8 cellular contexts compared by ENCODE assay signal in genomic region chr2:10329880-10330699, GRCh38. TPM values are rescaled to one million over a fixed set of nuclear protein-coding genes. Genes with fewer than 3 reads are reported as not detected.
DNase-seq lines count a peak whose midpoint lies in the region; ATAC-seq and TF ChIP-seq lines count a peak whose summit lies in the region.

No MANE protein-coding gene starts in this region.

- TF ChIP-seq POLR2A in GM18505 (IDR thresholded peaks at IDR 0.05; ENCODE audit: borderline replicate concordance, extremely low read depth, insufficient read depth, insufficient read length): no peak

- POLR2A ChIA-PET in CD4-positive, alpha-beta memory T cell (lab: Charles Lee; ENCODE audit: partially characterized antibody): interaction anchor here (0.6 to 10.2 kb wide), 12 partner anchors 9 to 788 kb away, joined by 3 to 362 read pairs (median 5); partner anchors contain the start of genes HPCAL1 and ODC1
- POLR2A ChIA-PET in Panc1 (lab: Charles Lee): interaction anchor here (0.6 to 1.3 kb wide), 4 partner anchors 9 to 27 kb away, joined by 3 to 5 read pairs (median 4); no protein-coding TSS in a partner anchor

- in situ Hi-C loops in Panc1 (cut with HindIII; ENCODE audit: low pct_unique_long_range_greater_than_20kb, low sequenced_read_pairs): no loop called here
- in situ Hi-C loops in brain microvascular endothelial cell (cut with HindIII; ENCODE audit: low pct_ligation_motif_present, low sequenced_read_pairs): no loop called here

- peak overlapping the region; percentile 89 to 98 (median 95) for H3K27ac Mint-ChIP-seq in CD4-positive, alpha-beta memory T cell
- H3K27ac Mint-ChIP-seq in natural killer cell treated with Interleukin-12 subunit alpha and Interleukin-12 subunit beta and Interleukin-15 and Interleukin-18, amount 100 ng/mL, for 72 hours: peak overlapping the region; percentile 77 to 89

- no peaks in the 10 kb centered on the region for H3K27me3 Mint-ChIP-seq in CD4-positive, alpha-beta memory T cell
- no peaks in the 10 kb centered on the region for H3K27me3 Mint-ChIP-seq in natural killer cell treated with Interleukin-12 subunit alpha and Interleukin-12 subunit beta and Interleukin-15 and Interleukin-18, amount 100 ng/mL, for 72 hours

- no peaks in the 10 kb centered on the region for H3K36me3 ChIP-seq in CD4-positive, alpha-beta memory T cell (ENCODE audit: insufficient read depth, low read length)
- H3K36me3 ChIP-seq in Panc1 (ENCODE audit: control insufficient read depth, insufficient read depth, low read length) (no peaks in the 10 kb centered on the region; the same call in 1 of the 2 replicates), brain microvascular endothelial cell (replicated peaks) (no peaks in the 10 kb centered on the region), tibial artery (peaks cover 0 to 5% (median 0%) of the 10 kb centered on the region in 3 donors)

- peaks cover 60 to 97% (median 80%) of the 10 kb centered on the region in 4 donors for H3K4me1 Mint-ChIP-seq in CD4-positive, alpha-beta memory T cell
- peaks cover 29 to 49% of the 10 kb centered on the region in 2 donors for H3K4me1 Mint-ChIP-seq in natural killer cell treated with Interleukin-12 subunit alpha and Interleukin-12 subunit beta and Interleukin-15 and Interleukin-18, amount 100 ng/mL, for 72 hours (ENCODE audit: low read depth in 2 of 2)

- H3K27me3 ChIP-seq in CD4-positive, alpha-beta memory T cell (ENCODE audit: insufficient read depth, low read length): no peaks in the 10 kb centered on the region
- H3K27me3 ChIP-seq in Panc1 (ENCODE audit: control insufficient read depth, insufficient read depth, low read length) (no peaks in the 10 kb centered on the region), brain microvascular endothelial cell (replicated peaks) (no peaks in the 10 kb centered on the region), tibial artery (no peaks in the 10 kb centered on the region)

- H3K9me3 Mint-ChIP-seq in CD4-positive, alpha-beta memory T cell: no peaks in the 10 kb centered on the region
- no peaks in the 10 kb centered on the region for H3K9me3 Mint-ChIP-seq in natural killer cell treated with Interleukin-12 subunit alpha and Interleukin-12 subunit beta and Interleukin-15 and Interleukin-18, amount 100 ng/mL, for 72 hours

- peak overlapping the region; percentile 89 to 96 (median 94) for H3K4me3 Mint-ChIP-seq in CD4-positive, alpha-beta memory T cell
- peak overlapping the region; percentile 87 for H3K4me3 Mint-ChIP-seq in natural killer cell treated with Interleukin-12 subunit alpha and Interleukin-12 subunit beta and Interleukin-15 and Interleukin-18, amount 100 ng/mL, for 72 hours

- H3K4me1 ChIP-seq in CD4-positive, alpha-beta memory T cell (ENCODE audit: insufficient read depth, low read length): peaks cover 87% of the 10 kb centered on the region
- peaks cover 90% of the 10 kb centered on the region for H3K4me1 ChIP-seq in Panc1 (ENCODE audit: control insufficient read depth, insufficient read depth, low read length)
- peaks cover 0 to 22% (median 5%) of the 10 kb centered on the region in 4 donors for H3K4me1 ChIP-seq in tibial artery

- peak overlapping the region; percentile 67 to 68 for H3K4me3 ChIP-seq in CD4-positive, alpha-beta memory T cell (ENCODE audit: low read length in 2 of 2)
- peak overlapping the region; percentile 27 to 51 for H3K4me3 ChIP-seq in Panc1 (ENCODE audit: low read depth in 2 of 2, low read length in 2 of 2)
- no peak overlapping the region for H3K4me3 ChIP-seq in brain microvascular endothelial cell (ENCODE audit: low read depth, low read length)
- no peak overlapping the region for H3K4me3 ChIP-seq in tibial artery

- ATAC-seq in Panc1 (peak; percentile 38), GM18505 (IDR thresholded peaks at IDR 0.05; ENCODE audit: unreplicated experiment) (no peak)
- ATAC-seq in natural killer cell treated with Interleukin-12 subunit alpha and Interleukin-12 subunit beta and Interleukin-15 and Interleukin-18, amount 100 ng/mL, for 72 hours: no peak

- peaks cover 5 to 14% of the 10 kb centered on the region in 2 donors for H3K36me3 Mint-ChIP-seq in CD4-positive, alpha-beta memory T cell
- H3K36me3 Mint-ChIP-seq in natural killer cell treated with Interleukin-12 subunit alpha and Interleukin-12 subunit beta and Interleukin-15 and Interleukin-18, amount 100 ng/mL, for 72 hours: no peaks in the 10 kb centered on the region

- intact Hi-C loops in CD4-positive, alpha-beta memory T cell (cut with micrococcal nuclease): loop anchor here (1.0 to 10.0 kb wide), 4 partner anchors 28 to 205 kb away; partner anchors contain the start of genes HPCAL1 and RRM2
- intact Hi-C loops in Panc1 (cut with micrococcal nuclease; ENCODE audit: unreplicated experiment) (no loop called here), tibial artery (cut with DNase I; ENCODE audit: low total_unique reads) (no loop called here)

- DNase-seq in CD4-positive, alpha-beta memory T cell: peak; percentile 62 to 70 (median 68)
- DNase-seq in Panc1 (ENCODE audit: low read depth, low spot score) (no peak), brain microvascular endothelial cell (peak; percentile 55), nucleus accumbens (lab: John Stamatoyannopoulos, UW) (no peak), tibial artery (no peak), iPS-NIHi7 (ENCODE audit: extremely low spot score) (no peak)
- DNase-seq in natural killer cell treated with Interleukin-12 subunit alpha and Interleukin-12 subunit beta and Interleukin-15 and Interleukin-18, amount 100 ng/mL, for 72 hours (ENCODE audit: low spot score): peak; percentile 40

- H3K27ac ChIP-seq in CD4-positive, alpha-beta memory T cell (ENCODE audit: low read depth, low read length): peak overlapping the region; percentile 81
- H3K27ac ChIP-seq in Panc1 (ENCODE audit: low read length) (peak overlapping the region; percentile 99), brain microvascular endothelial cell (peak overlapping the region; percentile 42), tibial artery (no peak overlapping the region)

- no peak for TF ChIP-seq CTCF in Panc1 (IDR thresholded peaks at IDR 0.05)
- TF ChIP-seq CTCF in brain microvascular endothelial cell (IDR thresholded peaks at IDR 0.05; ENCODE audit: low read depth, low read length, missing control alignments): no peak
- no peak for TF ChIP-seq CTCF in tibial artery (IDR thresholded peaks at IDR 0.05)

- no TSS peak for BruUV-seq in Panc1 (replicated peaks; lab: Mats Ljungman, UMichigan)

- H3K9me3 ChIP-seq in CD4-positive, alpha-beta memory T cell (ENCODE audit: control insufficient read depth in 1 of 2, low read length in 2 of 2): no peaks in the 10 kb centered on the region
- peaks cover 5% of the 10 kb centered on the region; the same call in 1 of the 2 replicates for H3K9me3 ChIP-seq in Panc1 (ENCODE audit: control insufficient read depth, insufficient read depth, low read depth, low read length)
- H3K9me3 ChIP-seq in tibial artery: peaks cover 0 to 5% (median 0%) of the 10 kb centered on the region in 3 donors

- CTCF ChIA-PET in CD4-positive, alpha-beta memory T cell (lab: Charles Lee; ENCODE audit: partially characterized antibody): interaction anchor here (0.7 to 9.7 kb wide), 8 partner anchors 25 to 105 kb away, joined by 3 to 150 read pairs (median 6); partner anchors contain the start of gene HPCAL1
- CTCF ChIA-PET in Panc1 (lab: Charles Lee): interaction anchor here (1.1 kb wide), 1 partner anchor 105 kb away, joined by 3 read pairs; no protein-coding TSS in a partner anchor

RNA-seq across cellular contexts. Expression of gene HPCAL1, which starts 27.4 kb away (rescaled TPM):
- 10 to 100 TPM; 77.1 to 80.7 TPM for total RNA-seq in CD4-positive, alpha-beta memory T cell
- 100 to 1,000 TPM; 100 to 114 TPM for polyA plus RNA-seq in CD4-positive, alpha-beta memory T cell
- 234 TPM for total RNA-seq in Panc1 (2021; ENCODE audit: unreplicated experiment)
- 556 TPM for polyA plus RNA-seq in Panc1 (2012; ENCODE audit: insufficient read length)
- total RNA-seq in natural killer cell treated with Interleukin-12 subunit alpha and Interleukin-12 subunit beta and Interleukin-15 and Interleukin-18, amount 100 ng/mL, for 72 hours: 10 to 100 TPM; 13.8 to 19.0 TPM

Comparison
In these comparisons a context has a peak if more than half of its experiments do, and no peak if none do; other contexts are left out.
1. DNase-seq: peak in CD4-positive, alpha-beta memory T cell (5 of 5), brain microvascular endothelial cell (single experiment) and natural killer cell treated with Interleukin-12 subunit alpha and Interleukin-12 subunit beta and Interleukin-15 and Interleukin-18, amount 100 ng/mL, for 72 hours (single experiment); none in Panc1 (single experiment), nucleus accumbens (0 of 56), tibial artery (0 of 2) and iPS-NIHi7 (single experiment).
2. H3K27ac ChIP-seq: peak in CD4-positive, alpha-beta memory T cell (single experiment), Panc1 (single experiment) and brain microvascular endothelial cell (single experiment); none in tibial artery (0 of 2).
3. H3K4me3 ChIP-seq: peak in CD4-positive, alpha-beta memory T cell (2 of 2) and Panc1 (2 of 2); none in brain microvascular endothelial cell (single experiment) and tibial artery (0 of 2).